Comparison of ENCODE assay signal across 26 cellular contexts in the genomic region with DNA sequence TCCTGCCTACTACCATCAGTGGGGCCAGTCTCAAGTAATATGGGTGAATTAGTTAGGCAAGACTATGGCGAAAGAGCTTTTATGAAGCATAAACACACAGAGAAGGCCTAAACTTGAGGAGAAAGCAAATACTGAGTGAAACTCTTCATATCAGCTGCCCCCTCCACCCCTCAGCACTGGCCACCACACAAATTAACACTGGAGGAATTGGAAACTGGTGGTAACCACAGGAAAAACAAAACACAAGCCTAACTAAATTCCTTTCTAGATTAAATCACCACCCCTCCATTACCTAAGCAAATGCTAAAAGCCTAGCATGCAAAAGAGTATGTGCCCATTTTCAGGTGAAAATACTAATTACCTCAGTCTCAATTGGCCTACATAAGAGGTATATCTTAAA.
DNase-seq lines count a peak whose midpoint lies in the region; ATAC-seq, FAIRE-seq and TF ChIP-seq lines count a peak whose summit lies in the region.
"Had no signal": no experiment of that assay in that cellular context is flagged by ENCODE, and none has a peak within 500 bp of the region (broad histone marks: within the 10 kb centered on the region; RNA-seq: fewer than 3 reads in every experiment).

No MANE protein-coding gene starts in this region.

- H3K9me2 ChIP-seq in GM23338 (ENCODE audit: insufficient read depth) = peaks cover 8% of the 10 kb centered on the region

- no peak overlapping the region for H3K4me3 ChIP-seq in GM23338
- H3K4me3 ChIP-seq in astrocyte (ENCODE audit: insufficient read depth, low read depth, low read length) = no peak overlapping the region
- no peak overlapping the region for H3K4me3 ChIP-seq in left lung
- no peak overlapping the region for H3K4me3 ChIP-seq in upper lobe of right lung
- H3K4me3 ChIP-seq: ovary, vagina had no signal

- POLR2A ChIA-PET in WTC11 (lab: Charles Lee) = no interaction called here

- intact Hi-C loops in left lung (cut with DNase I) (no loop called here), upper lobe of right lung (cut with DNase I) (no loop called here)

- H3K27me3 Mint-ChIP-seq in GM23338 (ENCODE audit: insufficient read depth, low read depth, poor library complexity) = peaks cover 2% of the 10 kb centered on the region
- no peaks in the 10 kb centered on the region for H3K27me3 Mint-ChIP-seq in astrocyte (ENCODE audit: low read depth, unreplicated experiment)
- H3K27me3 Mint-ChIP-seq in WTC11 (ENCODE audit: low read depth) = no peaks in the 10 kb centered on the region
- H3K27me3 Mint-ChIP-seq: memory B cell; naive B cell; stimulated activated naive B cell treated with anti-CD40 and anti-IgM and Interleukin-4, amounts not matched to agents 10 μg/mL and 1 μg/mL and 100 μg/mL, for 72 hours had no signal

- H3K27me3 ChIP-seq in GM23338 (ENCODE audit: insufficient read depth) = no peaks in the 10 kb centered on the region
- no peaks in the 10 kb centered on the region for H3K27me3 ChIP-seq in astrocyte (ENCODE audit: insufficient read depth, low read length)
- H3K27me3 ChIP-seq in left lung = no peaks in the 10 kb centered on the region
- no peaks in the 10 kb centered on the region for H3K27me3 ChIP-seq in upper lobe of right lung
- H3K27me3 ChIP-seq: ovary, vagina had no signal

- H3K9ac ChIP-seq in astrocyte (ENCODE audit: low read length) = no peak overlapping the region

- H3K4me1 ChIP-seq in GM23338 (ENCODE audit: insufficient read depth) = no peaks in the 10 kb centered on the region
- peaks cover 5% of the 10 kb centered on the region for H3K4me1 ChIP-seq in astrocyte (ENCODE audit: insufficient read depth, low read length)
- no peaks in the 10 kb centered on the region for H3K4me1 ChIP-seq in left lung
- no peaks in the 10 kb centered on the region for H3K4me1 ChIP-seq in upper lobe of right lung
- H3K4me1 ChIP-seq: vagina had no signal

- H3K4me3 Mint-ChIP-seq in GM23338 (no peak overlapping the region), astrocyte (ENCODE audit: unreplicated experiment) (no peak overlapping the region), WTC11 (no peak overlapping the region)
- H3K4me3 Mint-ChIP-seq: activated CD4-positive, alpha-beta T cell treated with anti-CD3 and anti-CD28 coated beads for 36 hours; activated naive CD4-positive, alpha-beta T cell treated with anti-CD3 and anti-CD28 coated beads for 36 hours; CD8-positive, alpha-beta T cell; memory B cell; naive B cell; stimulated activated naive B cell treated with anti-CD40 and anti-IgM and Interleukin-4, amounts not matched to agents 10 μg/mL and 1 μg/mL and 100 μg/mL, for 72 hours had no signal

- DNase-seq in GM23338 (ENCODE audit: low spot score) (no peak), astrocyte (ENCODE audit: low read depth) (peak; percentile 44), left lung (no peak), upper lobe of right lung (no peak), SW480 (ENCODE audit: low spot score) (no peak), WTC11 (ENCODE audit: low spot score) (no peak)
- DNase-seq: activated CD4-positive, alpha-beta T cell treated with anti-CD3 and anti-CD28 coated beads for 36 hours; activated CD8-positive, alpha-beta memory T cell treated with anti-CD3 and anti-CD28 coated beads for 24 hours; activated naive CD4-positive, alpha-beta T cell treated with anti-CD3 and anti-CD28 coated beads for 36 hours; activated T-cell treated with anti-CD3 and anti-CD28 coated beads, Interleukin-2, amount 50 U/mL, for 48 hours; AML-193; caudate nucleus; CD8-positive, alpha-beta T cell; DMS 273 treated with DMSO at 0.1 percent for 48 hours; Karpas-422; naive B cell; NCI-H1048; NCI-H187; NCI-H526; ovary; stimulated activated CD4-positive, alpha-beta T cell treated with anti-CD3 and anti-CD28 coated beads, Interleukin-4, amount 100 ng/mL, for 1 hour; stimulated activated naive B cell treated with anti-CD40 and anti-IgM and Interleukin-4, amounts not matched to agents 10 μg/mL and 1 μg/mL and 100 μg/mL, for 72 hours had no signal

- H2AFZ ChIP-seq in GM23338 (peak overlapping the region; percentile 82; the same call in 1 of the 2 replicates), astrocyte (ENCODE audit: low read depth, low read length) (peak overlapping the region; percentile 23)

- peaks cover 34% of the 10 kb centered on the region for H3K36me3 Mint-ChIP-seq in GM23338 (ENCODE audit: low read depth)
- no peaks in the 10 kb centered on the region for H3K36me3 Mint-ChIP-seq in astrocyte (ENCODE audit: low read depth, unreplicated experiment)
- peaks cover 33% of the 10 kb centered on the region for H3K36me3 Mint-ChIP-seq in WTC11
- H3K36me3 Mint-ChIP-seq: CD8-positive, alpha-beta T cell; memory B cell; naive B cell; stimulated activated naive B cell treated with anti-CD40 and anti-IgM and Interleukin-4, amounts not matched to agents 10 μg/mL and 1 μg/mL and 100 μg/mL, for 72 hours had no signal

- FAIRE-seq in astrocyte (lab: Jason Lieb, UNC) = no peak
- FAIRE-seq: keratinocyte had no signal

- CTCF ChIA-PET in WTC11 (lab: Charles Lee) = no interaction called here

- H3K4me1 Mint-ChIP-seq in GM23338 (no peaks in the 10 kb centered on the region), astrocyte (ENCODE audit: low read depth, unreplicated experiment) (peaks cover 12% of the 10 kb centered on the region), WTC11 (peaks cover 9% of the 10 kb centered on the region)
- H3K4me1 Mint-ChIP-seq: memory B cell; naive B cell; stimulated activated naive B cell treated with anti-CD40 and anti-IgM and Interleukin-4, amounts not matched to agents 10 μg/mL and 1 μg/mL and 100 μg/mL, for 72 hours had no signal

- H3K36me3 ChIP-seq in GM23338 (ENCODE audit: insufficient read depth) (peaks cover 5% of the 10 kb centered on the region; the same call in 1 of the 2 replicates), astrocyte (ENCODE audit: insufficient read depth, low read length) (no peaks in the 10 kb centered on the region), left lung (no peaks in the 10 kb centered on the region), upper lobe of right lung (no peaks in the 10 kb centered on the region)
- H3K36me3 ChIP-seq: ovary, vagina had no signal

- H3K27ac ChIP-seq in GM23338 (ENCODE audit: low read depth) (no peak overlapping the region), astrocyte (ENCODE audit: low read depth, low read length) (no peak overlapping the region), left lung (no peak overlapping the region), upper lobe of right lung (no peak overlapping the region)
- H3K27ac ChIP-seq: ovary, vagina had no signal

- H3K9me3 Mint-ChIP-seq in GM23338 (peaks cover 33% of the 10 kb centered on the region), astrocyte (ENCODE audit: unreplicated experiment) (peaks cover 13% of the 10 kb centered on the region), WTC11 (peaks cover 46% of the 10 kb centered on the region)

- H3K79me2 ChIP-seq in GM23338 (replicated peaks; ENCODE audit: insufficient read depth) = no peaks in the 10 kb centered on the region
- H3K79me2 ChIP-seq in astrocyte (ENCODE audit: insufficient read depth, low read length) = no peaks in the 10 kb centered on the region

- H3K4me2 ChIP-seq in GM23338 = no peak overlapping the region
- no peak overlapping the region for H3K4me2 ChIP-seq in astrocyte (ENCODE audit: low read length)

- H3K9me3 ChIP-seq in astrocyte (ENCODE audit: insufficient read depth, low read depth, low read length) = no peaks in the 10 kb centered on the region
- H3K9me3 ChIP-seq in left lung = peaks cover 0 to 15% of the 10 kb centered on the region in 2 donors
- H3K9me3 ChIP-seq in upper lobe of right lung = peaks cover 5% of the 10 kb centered on the region
- H3K9me3 ChIP-seq: ovary, vagina had no signal

- TF ChIP-seq CTCF in GM23338 (conservative IDR thresholded peaks at IDR 0.05; ENCODE audit: low read depth in 2 of 2) = no peak
- TF ChIP-seq CTCF in astrocyte (IDR thresholded peaks at IDR 0.05; ENCODE audit: insufficient read depth, low read depth, low read length) = no peak
- TF ChIP-seq CTCF in left lung (IDR thresholded peaks at IDR 0.05) = no peak
- no peak for TF ChIP-seq CTCF in upper lobe of right lung (IDR thresholded peaks at IDR 0.05)
- TF ChIP-seq CTCF in WTC11 (IDR thresholded peaks at IDR 0.05) = no peak

- ATAC-seq in GM23338 (no peak), left lung (peak; percentile 59), upper lobe of right lung (peak; percentile 74), GM18519 (IDR thresholded peaks at IDR 0.05; ENCODE audit: low FRiP score, unreplicated experiment) (no peak), WTC11 (no peak)
- ATAC-seq: activated CD4-positive, alpha-beta T cell treated with anti-CD3 and anti-CD28 coated beads for 36 hours; CD8-positive, alpha-beta T cell; stimulated activated naive B cell treated with anti-CD40 and anti-IgM and Interleukin-4, amounts not matched to agents 10 μg/mL and 1 μg/mL and 100 μg/mL, for 72 hours had no signal

- H3F3A ChIP-seq in GM23338 (replicated peaks; ENCODE audit: low read depth) = no peaks in the 10 kb centered on the region

- no peaks in the 10 kb centered on the region for H4K20me1 ChIP-seq in GM23338 (replicated peaks; ENCODE audit: insufficient read depth)
- H4K20me1 ChIP-seq in astrocyte (ENCODE audit: insufficient read depth, low read length) = no peaks in the 10 kb centered on the region

- 0 out of 2 replicates have a peak overlapping the region, but pooled peaks have one; percentile 17 for H3K27ac Mint-ChIP-seq in GM23338
- peak overlapping the region; percentile 79 for H3K27ac Mint-ChIP-seq in astrocyte (ENCODE audit: unreplicated experiment)
- H3K27ac Mint-ChIP-seq in WTC11 = no peak overlapping the region
- H3K27ac Mint-ChIP-seq: activated CD4-positive, alpha-beta T cell treated with anti-CD3 and anti-CD28 coated beads for 36 hours; activated naive CD4-positive, alpha-beta T cell treated with anti-CD3 and anti-CD28 coated beads for 36 hours; CD8-positive, alpha-beta T cell; memory B cell; stimulated activated naive B cell treated with anti-CD40 and anti-IgM and Interleukin-4, amounts not matched to agents 10 μg/mL and 1 μg/mL and 100 μg/mL, for 72 hours had no signal

TF ChIP-seq in GM23338, 12 proteins besides CTCF, POLR2A, EP300 and RAD21 (continues in another document):
- TF ChIP-seq STAT1 (IDR thresholded peaks at IDR 0.05; ENCODE audit: unreplicated experiment) (no peak), ZNF114 (CRISPR knock-in tag; IDR thresholded peaks at IDR 0.05) (no peak), POLR2AphosphoS5 (IDR thresholded peaks at IDR 0.05; ENCODE audit: low read depth) (no peak), JUNB (IDR thresholded peaks at IDR 0.05; ENCODE audit: unreplicated experiment) (no peak), EZH2phosphoT487 (IDR thresholded peaks at IDR 0.05; ENCODE audit: unreplicated experiment) (no peak)

TF ChIP-seq in WTC11, 78 proteins besides CTCF, POLR2A, EP300 and RAD21 (continues in another document):
- TF ChIP-seq, protein P1, sequence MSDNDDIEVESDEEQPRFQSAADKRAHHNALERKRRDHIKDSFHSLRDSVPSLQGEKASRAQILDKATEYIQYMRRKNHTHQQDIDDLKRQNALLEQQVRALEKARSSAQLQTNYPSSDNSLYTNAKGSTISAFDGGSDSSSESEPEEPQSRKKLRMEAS (CRISPR knock-in tag; IDR thresholded peaks at IDR 0.05) = no peak
- no peak for TF ChIP-seq MXD4 (CRISPR knock-in tag; IDR thresholded peaks at IDR 0.05; ENCODE audit: borderline replicate concordance)
- TF ChIP-seq ESRRA (CRISPR knock-in tag; IDR thresholded peaks at IDR 0.05; ENCODE audit: borderline replicate concordance) = no peak
- no peak for TF ChIP-seq ZNF263 (CRISPR knock-in tag; IDR thresholded peaks at IDR 0.05; ENCODE audit: low read depth)

Comparison
In these comparisons a context has a peak if more than half of its experiments do, and no peak if none do; other contexts are left out.
1. ATAC-seq: peak in left lung (single experiment) and upper lobe of right lung (single experiment); none in GM23338 (single experiment), GM18519 (single experiment) and WTC11 (single experiment).